ENCODE assay signal across 10 cellular contexts in genomic region chr19:36152061-36152885, GRCh38. TPM values are rescaled to one million over a fixed set of nuclear protein-coding genes. Genes with fewer than 3 reads are reported as not detected.
DNase-seq lines count a peak whose midpoint lies in the region; ATAC-seq and TF ChIP-seq lines count a peak whose summit lies in the region.
"Had no signal": no experiment of that assay in that cellular context is flagged by ENCODE, and none has a peak within 500 bp of the region (broad histone marks: within the 10 kb centered on the region; RNA-seq: fewer than 3 reads in every experiment).

Gene COX7A1 (minus strand): TSS chr19:36152447. CDS start chr19:36152407, 40 bp downstream.

- H3K4me3 ChIP-seq in muscle layer of duodenum (ENCODE audit: low read depth in 1 of 2, low read length in 2 of 2) (peak within 1 kb of the TSS; percentile 70 to 74), upper lobe of left lung (peak within 1 kb of the TSS; percentile 50 to 62 (median 54)), hepatocyte (no peak within 1 kb of the TSS)

- no peak for TF ChIP-seq EP300 in upper lobe of left lung (IDR thresholded peaks at IDR 0.05)

- H4K20me1 ChIP-seq in hepatocyte (ENCODE audit: insufficient read depth, poor library complexity, severe bottlenecking): no peaks in the 10 kb centered on the region

- no peaks in the 10 kb centered on the region for H3K9me2 ChIP-seq in hepatocyte (replicated peaks; ENCODE audit: insufficient read depth)

- no peak within 1 kb of the TSS for H2AFZ ChIP-seq in hepatocyte

- H3K79me2 ChIP-seq in hepatocyte: no peaks in the 10 kb centered on the region

- peaks cover 0 to 14% of the 10 kb centered on the region in 2 donors for H3K4me1 ChIP-seq in muscle layer of duodenum (ENCODE audit: control insufficient read depth in 1 of 2, insufficient read depth in 2 of 2, low read length in 2 of 2)
- H3K4me1 ChIP-seq in upper lobe of left lung: peaks cover 8 to 25% (median 14%) of the 10 kb centered on the region in 4 donors
- no peaks in the 10 kb centered on the region for H3K4me1 ChIP-seq in hepatocyte (ENCODE audit: insufficient read depth)

- TF ChIP-seq POLR2A in upper lobe of left lung (IDR thresholded peaks at IDR 0.05): peak in 3 of 4 donors; percentile 14 to 38 (median 14)

- 16 to 60% (median 26%) methylated on average over 53 to 54 of the region's 54 CpGs for WGBS in adipose tissue, 3 donors
- WGBS in upper lobe of left lung, 2 donors: 49 to 61% methylated on average over 45 to 54 of the region's 54 CpGs
- WGBS in hepatocyte (ENCODE audit: low lambda C conversion rate, missing lambda C conversion rate): 97% methylated on average over 44 of the region's 54 CpGs

- H3K9me3 ChIP-seq in muscle layer of duodenum (ENCODE audit: control insufficient read depth in 1 of 2, low read length in 2 of 2): no peaks in the 10 kb centered on the region
- no peaks in the 10 kb centered on the region for H3K9me3 ChIP-seq in upper lobe of left lung
- no peaks in the 10 kb centered on the region for H3K9me3 ChIP-seq in hepatocyte (ENCODE audit: low read depth)

- peak; percentile 57 for DNase-seq in fibroblast of peridontal ligament (ENCODE audit: extremely low read depth)
- DNase-seq in upper lobe of left lung: peak; percentile 43 to 89
- DNase-seq in NCI-H187 treated with DMSO at 0.1 percent for 48 hours (lab: John Stamatoyannopoulos, UW): no peak
- no peak for DNase-seq in HCEC 1CT
- DNase-seq in hepatocyte (ENCODE audit: low spot score): no peak

- H3K4me2 ChIP-seq in hepatocyte: no peak within 1 kb of the TSS

- H3K36me3 ChIP-seq in muscle layer of duodenum (ENCODE audit: control insufficient read depth in 1 of 2, insufficient read depth in 2 of 2, low read length in 2 of 2) (peaks cover 21 to 22% of the 10 kb centered on the region in 2 donors), upper lobe of left lung (peaks cover 15 to 42% (median 39%) of the 10 kb centered on the region in 4 donors), hepatocyte (replicated peaks; ENCODE audit: insufficient read depth, low read depth) (no peaks in the 10 kb centered on the region)

- H3K27ac ChIP-seq in adipose tissue (ENCODE audit: low read depth, low read length): peak within 1 kb of the TSS; percentile 35
- H3K27ac ChIP-seq in muscle layer of duodenum (ENCODE audit: low read length): peak within 1 kb of the TSS; percentile 92
- H3K27ac ChIP-seq in upper lobe of left lung: peak within 1 kb of the TSS; percentile 89 to 99 (median 96)
- H3K27ac ChIP-seq in hepatocyte: no peak within 1 kb of the TSS

- ATAC-seq in upper lobe of left lung (ENCODE audit: low FRiP score in 2 of 2) (peak; percentile 85 to 86), HG03045 (IDR thresholded peaks at IDR 0.05; ENCODE audit: unreplicated experiment) (no peak)

- H3K27me3 ChIP-seq in muscle layer of duodenum (ENCODE audit: low read depth, low read length) (no peaks in the 10 kb centered on the region), upper lobe of left lung (no peaks in the 10 kb centered on the region), hepatocyte (no peaks in the 10 kb centered on the region)

- no peak for TF ChIP-seq CTCF in upper lobe of left lung (IDR thresholded peaks at IDR 0.05)
- no peak for TF ChIP-seq CTCF in hepatocyte (IDR thresholded peaks at IDR 0.05; ENCODE audit: poor library complexity)

RNA-seq across cellular contexts. Expression of gene COX7A1, which starts in this region (rescaled TPM):
- polyA plus RNA-seq in adipose tissue (100 to 1,000 TPM in 2 of 3 donors, 10 to 100 TPM in 1; 25.9 to 132 (median 119) TPM), hepatocyte (not detected in 2 replicates)
- total RNA-seq in upper lobe of left lung (10 to 100 TPM in 5 of 6 donors, not detected in 1; 12.4 to 95.1 (median 24.0) TPM), hepatocyte (not detected in 2 replicates)
- total RNA-seq: activated T-helper 2 cell treated with anti-CD3 and anti-CD28 coated beads, Interferon-gamma antibody, Interleukin-2, Interleukin-4, amounts not matched to agents 10 μg/mL and 5 μg/mL and 100 μg/mL, durations not matched to agents 14 hours and 24 hours and 36 hours; SK-MEL-5 had no signal

Comparison
In these comparisons a context has a peak if more than half of its experiments do, and no peak if none do; other contexts are left out.
1. RNA of gene COX7A1 (polyA plus RNA-seq): 25.9 to 132 TPM in adipose tissue; not detected in hepatocyte; every median in the first group is over 10 times any median in the second.
2. DNase-seq: peak in fibroblast of peridontal ligament (single experiment) and upper lobe of left lung (2 of 2); none in NCI-H187 treated with DMSO at 0.1 percent for 48 hours (single experiment), HCEC 1CT (single experiment) and hepatocyte (single experiment).